10 cellular contexts compared by ENCODE assay signal in the genomic region with DNA sequence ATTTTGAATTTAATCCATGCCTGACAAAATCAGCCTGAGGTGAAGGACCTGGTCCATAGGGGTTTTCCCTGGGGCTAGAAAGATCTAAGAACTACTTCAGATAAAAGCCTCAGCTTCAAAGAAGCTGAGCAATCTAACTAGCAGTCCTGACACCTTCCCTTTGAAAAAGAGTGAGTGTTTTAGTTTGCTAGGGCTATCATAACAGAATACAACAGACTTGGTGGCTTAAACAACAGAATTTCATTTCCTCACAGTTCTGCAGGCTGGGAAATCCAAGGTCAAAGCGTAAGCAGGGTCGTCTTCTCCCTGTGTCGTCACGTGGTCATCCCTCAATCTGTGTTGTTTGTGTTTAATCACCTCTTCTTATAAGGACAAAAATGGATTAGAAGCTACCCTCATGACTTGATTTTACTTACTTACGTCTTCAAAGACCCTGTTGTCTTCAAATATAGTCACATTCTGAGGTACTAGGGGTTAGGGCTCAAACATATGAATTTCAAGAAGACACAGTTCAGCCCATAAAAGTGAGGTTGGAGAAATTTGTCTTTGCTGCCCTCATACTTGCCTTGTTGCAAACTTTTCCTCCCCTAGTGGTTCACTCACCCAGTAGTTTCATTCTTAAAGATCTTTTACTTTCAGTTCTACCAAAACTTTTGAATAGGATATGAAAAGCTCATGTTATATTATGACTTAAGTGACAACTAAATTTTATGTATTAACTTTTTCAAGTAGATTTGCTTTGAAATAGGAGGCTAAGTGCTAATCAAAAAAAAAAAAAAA.
DNase-seq lines count a peak whose midpoint lies in the region; ATAC-seq and TF ChIP-seq lines count a peak whose summit lies in the region.
"Had no signal": no experiment of that assay in that cellular context is flagged by ENCODE, and none has a peak within 500 bp of the region (broad histone marks: within the 10 kb centered on the region; RNA-seq: fewer than 3 reads in every experiment).

No MANE protein-coding gene starts in this region.

- DNase-seq in GM10266 (ENCODE audit: extremely low spot score) (peak; percentile 57), NCI-H774 (lab: John Stamatoyannopoulos, UW) (no peak), chondrocyte (ENCODE audit: low spot score) (no peak), DMS114 treated with DMSO at 0.1 percent for 48 hours (lab: John Stamatoyannopoulos, UW; ENCODE audit: unreplicated experiment) (no peak)
- DNase-seq in stimulated activated CD4-positive, alpha-beta T cell treated with anti-CD3 and anti-CD28 coated beads, Interleukin-12 subunit alpha, Interleukin-12 subunit beta, amount 100 ng/mL, for 4 hours = no peak
- DNase-seq: activated effector memory CD4-positive, alpha-beta T cell treated with Interleukin-2 at 50 U/mL for 16 hours had no signal

- H3K27me3 Mint-ChIP-seq in T-helper 1 cell treated with Interleukin-12 subunit alpha and Interleukin-12 subunit beta and Interleukin-4 antibody, amounts not matched to agents 30 μg/mL and 1 μg/mL, for 36 hours (ENCODE audit: low read depth) = no peaks in the 10 kb centered on the region
- H3K27me3 Mint-ChIP-seq in chondrocyte (ENCODE audit: low read depth) = no peaks in the 10 kb centered on the region

- ATAC-seq in GM19372 (IDR thresholded peaks at IDR 0.05; ENCODE audit: low read depth, unreplicated experiment) (peak; percentile 90), HG02970 (IDR thresholded peaks at IDR 0.05; ENCODE audit: low FRiP score, unreplicated experiment) (peak; percentile 71)
- ATAC-seq: HepG2 had no signal

- peaks cover 5% of the 10 kb centered on the region for H3K9me3 Mint-ChIP-seq in T-helper 1 cell treated with Interleukin-12 subunit alpha and Interleukin-12 subunit beta and Interleukin-4 antibody, amounts not matched to agents 30 μg/mL and 1 μg/mL, for 36 hours
- H3K9me3 Mint-ChIP-seq in chondrocyte (ENCODE audit: low read depth) = peaks cover 3% of the 10 kb centered on the region

- TF ChIP-seq CTCF in GM10266 (IDR thresholded peaks at IDR 0.05; ENCODE audit: control insufficient read depth, insufficient read depth, low read depth, missing control alignments) (no peak), chondrocyte (IDR thresholded peaks at IDR 0.05) (no peak)

- H3K4me3 Mint-ChIP-seq in T-helper 1 cell treated with Interleukin-12 subunit alpha and Interleukin-12 subunit beta and Interleukin-4 antibody, amounts not matched to agents 30 μg/mL and 1 μg/mL, for 36 hours = peak overlapping the region; percentile 4
- no peak overlapping the region for H3K4me3 Mint-ChIP-seq in chondrocyte (ENCODE audit: unreplicated experiment)

- peaks cover 10% of the 10 kb centered on the region for H3K4me1 Mint-ChIP-seq in T-helper 1 cell treated with Interleukin-12 subunit alpha and Interleukin-12 subunit beta and Interleukin-4 antibody, amounts not matched to agents 30 μg/mL and 1 μg/mL, for 36 hours (ENCODE audit: low read depth)
- H3K4me1 Mint-ChIP-seq in chondrocyte (ENCODE audit: low read depth) = peaks cover 24% of the 10 kb centered on the region

- H3K36me3 Mint-ChIP-seq in T-helper 1 cell treated with Interleukin-12 subunit alpha and Interleukin-12 subunit beta and Interleukin-4 antibody, amounts not matched to agents 30 μg/mL and 1 μg/mL, for 36 hours (ENCODE audit: low read depth) = no peaks in the 10 kb centered on the region
- H3K36me3 Mint-ChIP-seq in chondrocyte (ENCODE audit: low read depth) = no peaks in the 10 kb centered on the region

- H3K27ac Mint-ChIP-seq in T-helper 1 cell treated with Interleukin-12 subunit alpha and Interleukin-12 subunit beta and Interleukin-4 antibody, amounts not matched to agents 30 μg/mL and 1 μg/mL, for 36 hours = no peak overlapping the region
- no peak overlapping the region for H3K27ac Mint-ChIP-seq in chondrocyte (ENCODE audit: unreplicated experiment)
